Comparison of ENCODE assay signal across 8 cellular contexts in the genomic region with DNA sequence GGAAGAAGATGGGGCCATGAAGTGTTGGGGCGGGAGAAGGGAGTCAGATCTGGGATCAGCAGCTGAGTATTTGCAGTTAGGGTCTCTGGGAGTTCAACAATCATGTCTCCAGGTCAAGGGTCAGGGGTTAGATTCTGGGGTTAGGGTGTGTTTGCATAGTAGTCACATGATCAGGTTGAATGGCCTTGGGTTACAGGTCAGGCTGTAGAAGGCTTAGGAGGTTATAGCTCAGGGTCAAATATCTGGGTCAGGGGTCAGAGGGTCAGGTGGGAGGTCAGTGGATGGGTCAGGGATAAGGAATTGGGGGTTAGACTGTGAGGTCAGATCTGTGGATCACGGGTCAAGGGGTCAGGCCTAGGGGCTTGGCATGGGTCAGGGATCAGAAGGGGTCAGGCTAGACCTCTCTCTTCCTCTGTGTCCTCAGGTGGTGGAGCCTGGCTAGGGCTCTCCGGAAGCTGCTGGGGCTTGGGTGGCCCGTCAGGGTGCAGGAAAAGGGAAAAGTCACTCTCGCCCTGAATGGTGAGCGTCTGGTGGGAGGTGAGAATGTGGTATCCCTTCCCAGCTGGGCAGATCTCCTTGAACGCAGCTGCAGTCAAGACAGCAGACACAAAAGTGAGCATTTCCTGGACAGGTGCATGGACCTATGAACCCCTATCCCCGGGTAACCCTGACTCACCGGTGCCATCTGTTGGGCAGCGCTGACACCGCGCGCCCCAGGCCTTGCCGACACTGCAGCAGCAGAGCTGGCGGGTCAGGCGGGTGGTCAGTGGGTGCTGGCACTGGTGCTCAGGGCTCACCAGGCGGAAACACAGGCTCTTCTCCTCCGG. TPM values are rescaled to one million over a fixed set of nuclear protein-coding genes. Genes with fewer than 3 reads are reported as not detected.
DNase-seq lines count a peak whose midpoint lies in the region; ATAC-seq and TF ChIP-seq lines count a peak whose summit lies in the region.

No MANE protein-coding gene starts in this region.

- H3K4me1 ChIP-seq in BE2C = peaks cover 7% of the 10 kb centered on the region
- peaks cover 13% of the 10 kb centered on the region in 2 donors for H3K4me1 ChIP-seq in neuronal stem cell (ENCODE audit: control insufficient read depth in 2 of 2, insufficient read depth in 1 of 2, low read depth in 1 of 2, low read length in 2 of 2)

- H4K8ac ChIP-seq in neuronal stem cell (ENCODE audit: low read depth, low read length) = no peak overlapping the region

- no peak overlapping the region for H2BK5ac ChIP-seq in neuronal stem cell (ENCODE audit: low read length)

- no peak overlapping the region for H3K9ac ChIP-seq in neuronal stem cell (ENCODE audit: low read depth, low read length, poor library complexity)

- H2BK12ac ChIP-seq in neuronal stem cell (ENCODE audit: low read length) = no peak overlapping the region

- H3K14ac ChIP-seq in neuronal stem cell (ENCODE audit: low read length) = no peak overlapping the region

- H3K36me3 ChIP-seq in BE2C = no peaks in the 10 kb centered on the region; the same call in 1 of the 2 replicates
- H3K36me3 ChIP-seq in neuronal stem cell (replicated peaks in 1 of 2; ENCODE audit: control insufficient read depth in 2 of 2, insufficient read depth in 2 of 2, low read length in 2 of 2) = peaks cover 0 to 12% of the 10 kb centered on the region in 2 donors

- in situ Hi-C loops in GM18951 (cut with MboI; ENCODE audit: low sequenced_read_pairs, unreplicated experiment) = no loop called here

- ATAC-seq in effector memory CD8-positive, alpha-beta T cell (replicated peaks) = peak; percentile 24
- no peak for ATAC-seq in GM19467 (IDR thresholded peaks at IDR 0.05; ENCODE audit: unreplicated experiment)

- H3K4me1 Mint-ChIP-seq in effector memory CD8-positive, alpha-beta T cell (ENCODE audit: low read depth in 2 of 2) = peaks cover 53 to 59% of the 10 kb centered on the region in 2 donors

- H2BK120ac ChIP-seq in neuronal stem cell (ENCODE audit: low read depth, low read length) = no peak overlapping the region

- no peaks in the 10 kb centered on the region for H3K27me3 ChIP-seq in BE2C
- peaks cover 0 to 36% (median 5%) of the 10 kb centered on the region in 3 experiments for H3K27me3 ChIP-seq in neuronal stem cell (ENCODE audit: control insufficient read depth in 3 of 3, insufficient read depth in 3 of 3, low read depth in 1 of 3, low read length in 3 of 3)

- no peak overlapping the region for H2AFZ ChIP-seq in neuronal stem cell (ENCODE audit: low read length)

- peak; percentile 50 for TF ChIP-seq CTCF in BE2C (IDR thresholded peaks at IDR 0.05; ENCODE audit: low read depth, low read length)

- H3K27ac Mint-ChIP-seq in effector memory CD8-positive, alpha-beta T cell = peak overlapping the region; percentile 42 to 86

- no peaks in the 10 kb centered on the region for H3K27me3 Mint-ChIP-seq in effector memory CD8-positive, alpha-beta T cell

- no peaks in the 10 kb centered on the region for H3K9me3 Mint-ChIP-seq in effector memory CD8-positive, alpha-beta T cell

- peak overlapping the region; percentile 60 for H3K18ac ChIP-seq in neuronal stem cell (ENCODE audit: low read length)

- TF ChIP-seq POLR2A in GM18951 (IDR thresholded peaks at IDR 0.05; ENCODE audit: extremely low read depth, insufficient read depth, insufficient read length) = peak; percentile 23

- H3K23ac ChIP-seq in neuronal stem cell (ENCODE audit: low read depth, low read length, poor library complexity) = peak overlapping the region; percentile 66

- H2AK5ac ChIP-seq in neuronal stem cell (ENCODE audit: low read depth, low read length) = peak overlapping the region; percentile 33

- no peak overlapping the region for H3K27ac ChIP-seq in neuronal stem cell (replicated peaks; ENCODE audit: low read length)

- H3K4me3 ChIP-seq in BE2C (ENCODE audit: low read depth, low read length) = no peak overlapping the region
- H3K4me3 ChIP-seq in neuronal stem cell (ENCODE audit: low read length in 2 of 2) = no peak overlapping the region

- peak; percentile 58 for DNase-seq in BE2C
- peak; percentile 42 for DNase-seq in NCI-H128 (lab: John Stamatoyannopoulos, UW; ENCODE audit: unreplicated experiment)
- peak in 3 of 4 experiments; percentile 28 to 41 (median 35) for DNase-seq in activated CD4-positive, CD25-positive, alpha-beta regulatory T cell (lab: John Stamatoyannopoulos, UW)
- DNase-seq in effector memory CD8-positive, alpha-beta T cell = peak; percentile 48 to 62 (median 53)
- DNase-seq in neuronal stem cell (ENCODE audit: low spot score) = no peak
- no peak for DNase-seq in occipital lobe (lab: John Stamatoyannopoulos, UW)

- no peak overlapping the region for H2BK15ac ChIP-seq in neuronal stem cell (ENCODE audit: low read length)

- no CpG with 5 or more reads among the region's 18 CpGs for WGBS in neuronal stem cell (ENCODE audit: extremely low coverage in 2 of 2, insufficient read length in 2 of 2, insufficient replicate concordance in 1 of 2), 2 donors

- H3K4me3 Mint-ChIP-seq in effector memory CD8-positive, alpha-beta T cell = peak overlapping the region in 1 of 2 donors; percentile 20

- no peaks in the 10 kb centered on the region for H3K9me3 ChIP-seq in BE2C
- no peaks in the 10 kb centered on the region for H3K9me3 ChIP-seq in neuronal stem cell (replicated peaks in 1 of 2; ENCODE audit: control insufficient read depth in 2 of 2, insufficient read depth in 1 of 2, low read depth in 1 of 2, low read length in 2 of 2)

- H3K4me2 ChIP-seq in neuronal stem cell (ENCODE audit: insufficient read depth, low read length, poor library complexity, severe bottlenecking) = no peak overlapping the region

- H4K91ac ChIP-seq in neuronal stem cell (ENCODE audit: low read depth, low read length, poor library complexity) = no peak overlapping the region

- H3K4ac ChIP-seq in neuronal stem cell (ENCODE audit: low read length) = no peak overlapping the region

- peaks cover 18% of the 10 kb centered on the region for H3K36me3 Mint-ChIP-seq in effector memory CD8-positive, alpha-beta T cell (ENCODE audit: insufficient read depth)

- peaks cover under 1% of the 10 kb centered on the region for H3K79me1 ChIP-seq in neuronal stem cell (ENCODE audit: low read depth, low read length)

RNA-seq across cellular contexts. Expression of a gene that starts 6.4 kb away (rescaled TPM):
- polyA plus RNA-seq in BE2C (2012; ENCODE audit: insufficient read depth, insufficient read length, low read depth) = 99.8 TPM
- 8.7 TPM for polyA plus RNA-seq in neuronal stem cell (2013, experiment 1 of 2)
- 8.6 TPM for polyA plus RNA-seq in neuronal stem cell (2013, experiment 2 of 2)
- total RNA-seq in occipital lobe = 18.4 TPM

RNA-seq across cellular contexts. Expression of a gene that starts 18.5 kb away (rescaled TPM):
- 321 TPM for polyA plus RNA-seq in BE2C (2012; ENCODE audit: insufficient read depth, insufficient read length, low read depth)
- polyA plus RNA-seq in neuronal stem cell (2013, experiment 1 of 2) = 53.3 TPM
- 50.3 TPM for polyA plus RNA-seq in neuronal stem cell (2013, experiment 2 of 2)
- total RNA-seq in occipital lobe = 23.6 TPM

RNA-seq across cellular contexts. Expression of a gene that starts 20.6 kb away (rescaled TPM):
- 68.0 TPM for polyA plus RNA-seq in BE2C (2012; ENCODE audit: insufficient read depth, insufficient read length, low read depth)
- polyA plus RNA-seq in neuronal stem cell (2013, experiment 1 of 2) = 50.9 TPM
- 50.0 TPM for polyA plus RNA-seq in neuronal stem cell (2013, experiment 2 of 2)
- 22.3 TPM for total RNA-seq in occipital lobe

RNA-seq across cellular contexts. Expression of a gene that starts 24.1 kb away (rescaled TPM):
- polyA plus RNA-seq in BE2C (2012; ENCODE audit: insufficient read depth, insufficient read length, low read depth) = 3.9 TPM
- 7.3 TPM for polyA plus RNA-seq in neuronal stem cell (2013, experiment 1 of 2)
- 6.4 TPM for polyA plus RNA-seq in neuronal stem cell (2013, experiment 2 of 2)
- 9.7 TPM for total RNA-seq in occipital lobe

RNA-seq across cellular contexts. Expression of a gene that starts 26.9 kb away (rescaled TPM):
- polyA plus RNA-seq in BE2C (2012; ENCODE audit: insufficient read depth, insufficient read length, low read depth) = 66.9 TPM
- polyA plus RNA-seq in neuronal stem cell (2013, experiment 1 of 2) = 43.8 TPM
- polyA plus RNA-seq in neuronal stem cell (2013, experiment 2 of 2) = 47.1 TPM
- total RNA-seq in occipital lobe = 34.2 TPM

Comparison
In these comparisons a context has a peak if more than half of its experiments do, and no peak if none do; other contexts are left out.
1. DNase-seq: peak in BE2C (single experiment), NCI-H128 (single experiment), activated CD4-positive, CD25-positive, alpha-beta regulatory T cell (3 of 4) and effector memory CD8-positive, alpha-beta T cell (3 of 3); none in neuronal stem cell (single experiment) and occipital lobe (single experiment).